ENCODE assay signal across 2 cellular contexts in the genomic region with DNA sequence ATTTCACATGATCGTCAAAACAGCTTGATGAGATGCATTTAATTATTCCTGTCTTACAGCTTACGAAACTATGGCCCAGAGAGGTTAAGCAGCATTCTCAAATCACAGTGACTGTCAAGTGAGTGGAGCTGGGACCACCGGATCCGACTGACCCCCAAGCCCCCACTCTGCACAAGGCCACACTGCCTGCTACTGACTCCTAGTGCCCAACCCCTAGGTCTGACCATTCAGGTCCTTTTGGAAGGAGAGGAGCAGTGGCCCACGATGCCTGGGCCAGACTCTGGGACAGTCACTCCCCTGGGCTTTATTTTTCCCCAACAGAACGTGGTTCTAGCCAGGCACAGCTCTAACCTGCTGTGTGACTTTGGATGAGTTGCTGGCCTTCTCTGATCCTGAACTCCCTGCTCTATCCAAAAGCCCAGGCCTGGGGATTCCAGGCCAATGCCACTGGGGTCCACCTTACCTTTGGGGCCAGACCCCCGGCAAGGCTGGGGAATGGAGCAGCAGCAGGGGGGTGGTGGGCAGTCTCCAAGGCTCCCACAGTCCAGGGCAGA.
TF ChIP-seq lines count a peak whose summit lies in the region.

No MANE protein-coding gene starts in this region.

TF ChIP-seq in HEK293, 187 proteins besides CTCF, POLR2A, EP300 and RAD21:
- TF ChIP-seq ZNF768 (tag by site-specific recombination; IDR thresholded peaks at IDR 0.05): peak; percentile 83; the same call in 1 of the 2 replicates
- TF ChIP-seq, protein P1, sequence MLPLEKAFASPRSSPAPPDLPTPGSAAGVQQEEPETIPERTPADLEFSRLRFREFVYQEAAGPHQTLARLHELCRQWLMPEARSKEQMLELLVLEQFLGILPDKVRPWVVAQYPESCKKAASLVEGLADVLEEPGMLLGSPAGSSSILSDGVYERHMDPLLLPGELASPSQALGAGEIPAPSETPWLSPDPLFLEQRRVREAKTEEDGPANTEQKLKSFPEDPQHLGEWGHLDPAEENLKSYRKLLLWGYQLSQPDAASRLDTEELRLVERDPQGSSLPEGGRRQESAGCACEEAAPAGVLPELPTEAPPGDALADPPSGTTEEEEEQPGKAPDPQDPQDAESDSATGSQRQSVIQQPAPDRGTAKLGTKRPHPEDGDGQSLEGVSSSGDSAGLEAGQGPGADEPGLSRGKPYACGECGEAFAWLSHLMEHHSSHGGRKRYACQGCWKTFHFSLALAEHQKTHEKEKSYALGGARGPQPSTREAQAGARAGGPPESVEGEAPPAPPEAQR (tag by site-specific recombination; IDR thresholded peaks at IDR 0.05): no peak
TF ChIP-seq in HEK293: peak in this region for 1.

TF ChIP-seq in K562, 482 proteins besides CTCF, POLR2A, EP300 and RAD21:
- TF ChIP-seq TBL1XR1 (IDR thresholded peaks at IDR 0.05; ENCODE audit: low read length in 2 of 2) (no peak), BCOR (IDR thresholded peaks at IDR 0.05) (0 out of 2 replicates have a peak, but pooled peaks have one; percentile 30), ZFP36 (IDR thresholded peaks at IDR 0.05; ENCODE audit: low read depth, low read length, partially characterized antibody) (peak; percentile 67)
